ENCODE assay signal across 16 cellular contexts in the genomic region with DNA sequence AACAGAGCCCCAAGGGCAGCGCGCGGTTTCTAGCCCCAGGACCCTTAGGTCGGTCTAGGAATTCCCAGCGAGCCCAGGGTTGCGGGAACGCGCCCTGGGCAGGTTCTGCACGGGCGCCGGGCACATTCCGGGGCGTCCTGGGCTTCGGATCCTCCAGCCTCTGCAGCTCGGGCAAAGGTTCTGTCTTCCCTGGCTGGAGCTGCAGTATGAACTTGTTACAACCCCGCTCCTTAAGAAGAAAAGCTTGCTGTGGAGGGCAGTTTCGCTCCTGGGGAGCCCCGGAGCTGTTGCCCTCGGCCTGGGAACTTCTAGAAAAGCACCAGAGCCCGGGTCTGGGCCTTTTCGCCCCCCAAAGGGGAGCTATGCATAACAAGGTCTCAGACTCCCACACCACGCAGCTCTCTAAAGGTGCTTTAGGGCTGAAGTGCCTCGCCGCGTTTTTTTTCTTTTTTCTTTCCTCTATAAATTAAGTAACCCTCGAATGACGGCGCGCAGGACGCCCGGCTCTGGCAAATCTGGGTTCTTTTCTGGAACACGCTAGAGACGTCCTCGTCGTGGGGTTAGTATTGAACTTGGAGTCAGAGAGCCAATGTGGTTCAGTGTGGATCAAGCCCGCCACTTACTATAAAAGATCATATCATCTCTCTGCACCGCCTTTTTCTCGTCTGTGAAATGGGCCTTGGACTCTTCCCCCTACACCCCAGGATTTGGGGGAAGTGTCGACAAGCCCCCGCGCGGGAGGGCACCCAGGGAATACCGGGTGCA. TPM values are rescaled to one million over a fixed set of nuclear protein-coding genes. Genes with fewer than 3 reads are reported as not detected.
A peak's percentile ranks its signal among the peaks of the same experiment; 100 is the strongest.
DNase-seq lines count a peak whose midpoint lies in the region; ATAC-seq and TF ChIP-seq lines count a peak whose summit lies in the region.
"Had no signal": no experiment of that assay in that cellular context is flagged by ENCODE, and none has a peak within 500 bp of the region (broad histone marks: within the 10 kb centered on the region; RNA-seq: fewer than 3 reads in every experiment).

No MANE protein-coding gene starts in this region.

- no peak overlapping the region for H3K9ac ChIP-seq in mammary epithelial cell (ENCODE audit: insufficient read depth, low read length)

- H3K4me3 Mint-ChIP-seq in activated T-cell treated with anti-CD3 and anti-CD28 coated beads, Interleukin-2, amount 50 U/mL, for 24 hours: no peak overlapping the region
- no peak overlapping the region for H3K4me3 Mint-ChIP-seq in activated T-cell treated with anti-CD3 and anti-CD28 coated beads, Interleukin-2, amount 50 U/mL, for 4 hours
- H3K4me3 Mint-ChIP-seq in activated naive CD8-positive, alpha-beta T cell treated with anti-CD3 and anti-CD28 coated beads, Interleukin-2, amount 10 ng/mL, durations not matched to agents 7 days and 5 days: no peak overlapping the region
- H3K4me3 Mint-ChIP-seq: dendritic cell treated with granulocyte-macrophage colony-stimulating factor and Interleukin-4, amounts not matched to agents 40 ng/mL and 50 ng/mL, for 4 days had no signal

- intact Hi-C loops in mammary epithelial cell (cut with micrococcal nuclease): no loop called here

- no peaks in the 10 kb centered on the region for H4K20me1 ChIP-seq in mammary epithelial cell (ENCODE audit: insufficient read depth, low read length)

- no peak overlapping the region for H3K4me2 ChIP-seq in mammary epithelial cell (ENCODE audit: insufficient read depth, low read depth, low read length)

- WGBS in suprapubic skin: 33% methylated on average over 41 of the region's 43 CpGs
- WGBS in mammary epithelial cell (ENCODE audit: low coverage, missing lambda C conversion rate): 17% methylated on average over 37 of the region's 43 CpGs

- BruUV-seq in mammary epithelial cell (replicated peaks; lab: Mats Ljungman, UMichigan): no TSS peak

- ATAC-seq in activated T-cell treated with anti-CD3 and anti-CD28 coated beads, Interleukin-2, amount 50 U/mL, for 4 hours: no peak
- no peak for ATAC-seq in activated naive CD8-positive, alpha-beta T cell treated with anti-CD3 and anti-CD28 coated beads, Interleukin-2, amount 10 ng/mL, durations not matched to agents 7 days and 5 days (ENCODE audit: low read depth)
- ATAC-seq in GM18870 (IDR thresholded peaks at IDR 0.05; ENCODE audit: unreplicated experiment): no peak
- ATAC-seq: foreskin keratinocyte had no signal

- in situ Hi-C loops in mammary epithelial cell (cut with MboI; ENCODE audit: low sequenced_read_pairs in 2 of 2): loop anchor here in 1 of 2 donors (25.0 kb wide), 1 partner anchor 378 kb away; no protein-coding TSS in a partner anchor

- TF ChIP-seq CTCF in suprapubic skin (IDR thresholded peaks at IDR 0.05) (no peak), mammary epithelial cell (conservative IDR thresholded peaks at IDR 0.05 in 1 of 2, IDR thresholded peaks at IDR 0.05 in 1 of 2; ENCODE audit: extremely low read depth in 1 of 2, insufficient read depth in 1 of 2, low read depth in 1 of 2, low read length in 2 of 2) (no peak)

- H3K27me3 ChIP-seq in suprapubic skin: peaks cover 98% of the 10 kb centered on the region
- H3K27me3 ChIP-seq in mammary epithelial cell (ENCODE audit: insufficient read depth, low read length): peaks cover 69% of the 10 kb centered on the region

- H3K4me1 ChIP-seq in suprapubic skin (peaks cover 61% of the 10 kb centered on the region), mammary epithelial cell (ENCODE audit: insufficient read depth, low read length) (peaks cover 4% of the 10 kb centered on the region)
- H3K4me1 ChIP-seq: foreskin keratinocyte had no signal

- DNase-seq in activated T-cell treated with anti-CD3 and anti-CD28 coated beads, Interleukin-2, amount 50 U/mL, for 24 hours: no peak
- no peak for DNase-seq in activated T-cell treated with anti-CD3 and anti-CD28 coated beads, Interleukin-2, amount 50 U/mL, for 4 hours
- DNase-seq in activated naive CD8-positive, alpha-beta T cell treated with anti-CD3 and anti-CD28 coated beads, Interleukin-2, amount 10 ng/mL, durations not matched to agents 7 days and 5 days: no peak
- peak; percentile 43 for DNase-seq in left kidney (ENCODE audit: low read depth, low spot score)
- no peak for DNase-seq in suprapubic skin (ENCODE audit: low spot score in 2 of 2)
- no peak for DNase-seq in hepatic stellate cell (ENCODE audit: low spot score)
- no peak for DNase-seq in mammary epithelial cell
- DNase-seq: activated CD4-positive, alpha-beta T cell treated with anti-CD3 and anti-CD28 coated beads for 48 hours; activated naive CD4-positive, alpha-beta T cell treated with anti-CD3 and anti-CD28 coated beads, Interleukin-2, amount 50 U/mL, for 16 hours; foreskin keratinocyte; H9; NCI-H2107; stimulated activated CD4-positive, alpha-beta T cell treated with anti-CD3 and anti-CD28 coated beads, Interleukin-12 subunit alpha, Interleukin-12 subunit beta, amount 100 ng/mL, for 4 hours; upper lobe of left lung had no signal

- H3K9me3 Mint-ChIP-seq in activated T-cell treated with anti-CD3 and anti-CD28 coated beads, Interleukin-2, amount 50 U/mL, for 24 hours: no peaks in the 10 kb centered on the region
- no peaks in the 10 kb centered on the region for H3K9me3 Mint-ChIP-seq in activated T-cell treated with anti-CD3 and anti-CD28 coated beads, Interleukin-2, amount 50 U/mL, for 4 hours
- no peaks in the 10 kb centered on the region for H3K9me3 Mint-ChIP-seq in activated naive CD8-positive, alpha-beta T cell treated with anti-CD3 and anti-CD28 coated beads, Interleukin-2, amount 10 ng/mL, durations not matched to agents 7 days and 5 days
- H3K9me3 Mint-ChIP-seq: dendritic cell treated with granulocyte-macrophage colony-stimulating factor and Interleukin-4, amounts not matched to agents 40 ng/mL and 50 ng/mL, for 4 days had no signal

- H3K9me3 ChIP-seq in suprapubic skin (no peaks in the 10 kb centered on the region), mammary epithelial cell (replicated peaks; ENCODE audit: insufficient read depth, low read length) (peaks cover 2% of the 10 kb centered on the region)
- H3K9me3 ChIP-seq: upper lobe of left lung had no signal

- CTCF ChIA-PET in mammary epithelial cell (lab: Charles Lee; ENCODE audit: low non-redundant PET): no interaction called here

- peaks cover 25% of the 10 kb centered on the region for H3K4me1 Mint-ChIP-seq in activated T-cell treated with anti-CD3 and anti-CD28 coated beads, Interleukin-2, amount 50 U/mL, for 24 hours (ENCODE audit: low read depth)
- H3K4me1 Mint-ChIP-seq in activated T-cell treated with anti-CD3 and anti-CD28 coated beads, Interleukin-2, amount 50 U/mL, for 4 hours (ENCODE audit: low read depth): peaks cover 23% of the 10 kb centered on the region
- H3K4me1 Mint-ChIP-seq in activated naive CD8-positive, alpha-beta T cell treated with anti-CD3 and anti-CD28 coated beads, Interleukin-2, amount 10 ng/mL, durations not matched to agents 7 days and 5 days: peaks cover 20% of the 10 kb centered on the region

- no peak for TF ChIP-seq POLR2A in suprapubic skin (IDR thresholded peaks at IDR 0.05)

- H3K27ac Mint-ChIP-seq in activated T-cell treated with anti-CD3 and anti-CD28 coated beads, Interleukin-2, amount 50 U/mL, for 24 hours: peak overlapping the region; percentile 26
- H3K27ac Mint-ChIP-seq in activated naive CD8-positive, alpha-beta T cell treated with anti-CD3 and anti-CD28 coated beads, Interleukin-2, amount 10 ng/mL, durations not matched to agents 7 days and 5 days: peak overlapping the region; percentile 68
- H3K27ac Mint-ChIP-seq: dendritic cell treated with granulocyte-macrophage colony-stimulating factor and Interleukin-4, amounts not matched to agents 40 ng/mL and 50 ng/mL, for 4 days; H9 had no signal

- H3K27ac ChIP-seq in suprapubic skin (no peak overlapping the region), mammary epithelial cell (ENCODE audit: insufficient read depth, low read depth, low read length) (no peak overlapping the region)
- H3K27ac ChIP-seq: foreskin keratinocyte, upper lobe of left lung had no signal

- no peak overlapping the region for H2AFZ ChIP-seq in mammary epithelial cell (ENCODE audit: low read depth, low read length)

- H3K36me3 Mint-ChIP-seq in activated T-cell treated with anti-CD3 and anti-CD28 coated beads, Interleukin-2, amount 50 U/mL, for 24 hours (ENCODE audit: low read depth): no peaks in the 10 kb centered on the region
- H3K36me3 Mint-ChIP-seq in activated T-cell treated with anti-CD3 and anti-CD28 coated beads, Interleukin-2, amount 50 U/mL, for 4 hours (ENCODE audit: insufficient read depth): no peaks in the 10 kb centered on the region
- peaks cover 1% of the 10 kb centered on the region for H3K36me3 Mint-ChIP-seq in activated naive CD8-positive, alpha-beta T cell treated with anti-CD3 and anti-CD28 coated beads, Interleukin-2, amount 10 ng/mL, durations not matched to agents 7 days and 5 days

- H3K36me3 ChIP-seq in suprapubic skin (peaks cover 8% of the 10 kb centered on the region), mammary epithelial cell (ENCODE audit: insufficient read depth, low read length) (no peaks in the 10 kb centered on the region)

- TF ChIP-seq EP300 in suprapubic skin (IDR thresholded peaks at IDR 0.05): no peak

- H3K4me3 ChIP-seq in suprapubic skin (peak overlapping the region; percentile 43), mammary epithelial cell (replicated peaks in 1 of 3; ENCODE audit: insufficient read depth in 1 of 3, low read depth in 2 of 3, low read length in 3 of 3) (no peak overlapping the region)

- no peaks in the 10 kb centered on the region for H3K79me2 ChIP-seq in mammary epithelial cell (ENCODE audit: insufficient read depth, low read length)

- dilution Hi-C loops in mammary epithelial cell (cut with HindIII; ENCODE audit: low sequenced_read_pairs): no loop called here

- peaks cover 82% of the 10 kb centered on the region for H3K27me3 Mint-ChIP-seq in activated T-cell treated with anti-CD3 and anti-CD28 coated beads, Interleukin-2, amount 50 U/mL, for 24 hours
- H3K27me3 Mint-ChIP-seq in activated T-cell treated with anti-CD3 and anti-CD28 coated beads, Interleukin-2, amount 50 U/mL, for 4 hours (ENCODE audit: low read depth): peaks cover 79% of the 10 kb centered on the region
- H3K27me3 Mint-ChIP-seq in activated naive CD8-positive, alpha-beta T cell treated with anti-CD3 and anti-CD28 coated beads, Interleukin-2, amount 10 ng/mL, durations not matched to agents 7 days and 5 days: peaks cover 79% of the 10 kb centered on the region

- POLR2A ChIA-PET in activated naive CD8-positive, alpha-beta T cell treated with anti-CD3 and anti-CD28 coated beads, Interleukin-2, amount 10 ng/mL, durations not matched to agents 7 days and 5 days (lab: Charles Lee): no interaction called here

RNA-seq across cellular contexts. Expression of a gene that starts 5.7 kb away (rescaled TPM):
- total RNA-seq in activated T-cell treated with anti-CD3 and anti-CD28 coated beads, Interleukin-2, amount 50 U/mL, for 4 hours: under 1 TPM in 1 of 3 donors, not detected in 2; 0.14 TPM
- not detected for total RNA-seq in activated naive CD8-positive, alpha-beta T cell treated with anti-CD3 and anti-CD28 coated beads, Interleukin-2, amount 10 ng/mL, durations not matched to agents 7 days and 5 days
- total RNA-seq in suprapubic skin (1 to 10 TPM; 2.0 to 7.2 (median 4.9) TPM), mammary epithelial cell (1 to 10 TPM in 1 of 2 donors, under 1 TPM in 1; 0.67 to 2.6 TPM)
- polyA plus RNA-seq in mammary epithelial cell: 0.17 TPM
- polyA minus RNA-seq in mammary epithelial cell: not detected
- total RNA-seq: H9 had no signal
